Comparison of ENCODE assay signal across 8 cellular contexts in the genomic region with DNA sequence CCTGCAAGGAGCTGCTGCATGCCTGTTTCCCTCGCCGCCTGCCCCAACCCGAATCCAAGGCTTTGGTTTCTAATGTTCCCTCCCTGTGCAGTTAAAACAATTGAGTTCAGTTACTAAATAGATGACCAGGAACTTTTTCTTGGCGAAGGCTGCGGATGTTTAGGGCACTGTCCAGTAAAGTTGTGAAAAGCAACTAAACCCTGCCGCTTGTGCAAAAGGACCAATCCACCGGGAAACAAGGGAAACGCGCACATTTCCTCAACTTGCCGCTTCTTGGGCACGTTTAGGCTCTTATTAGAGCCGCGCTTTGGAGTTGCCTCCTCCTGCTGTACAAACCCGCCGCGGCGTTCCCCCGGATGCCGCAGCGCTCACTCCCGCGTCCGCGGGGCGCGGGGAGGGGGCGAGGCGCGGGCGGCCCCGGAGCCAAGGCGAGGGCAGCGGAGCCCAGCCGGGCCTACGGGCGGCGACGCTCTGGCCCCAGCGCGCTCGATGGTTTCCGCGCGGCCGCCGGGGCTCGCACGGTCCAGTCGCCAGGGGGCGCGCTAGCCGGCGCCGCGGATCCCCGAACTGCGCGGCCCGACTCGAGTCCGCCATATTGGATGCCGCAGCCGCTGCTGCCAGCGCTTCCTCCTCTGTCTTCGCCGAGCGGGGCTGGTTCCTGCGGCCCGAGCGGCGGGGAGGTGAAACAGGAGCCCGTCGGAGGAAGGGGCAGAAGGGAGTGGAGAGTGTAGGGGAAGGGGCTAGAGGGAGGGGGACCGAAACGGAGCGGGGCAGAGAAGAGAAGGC. TPM values are rescaled to one million over a fixed set of nuclear protein-coding genes. Genes with fewer than 3 reads are reported as not detected.
DNase-seq lines count a peak whose midpoint lies in the region; ATAC-seq and TF ChIP-seq lines count a peak whose summit lies in the region.

Gene SCAF8 (plus strand): TSS at position 593 of the 786 bp plus-strand sequence. CDS start 485 bp downstream, outside the sequence.

- peak; percentile 91 for ATAC-seq in omental fat pad (ENCODE audit: low FRiP score)

- TF ChIP-seq CTCF in LNCAP (IDR thresholded peaks at IDR 0.05) (peak; percentile 85), omental fat pad (IDR thresholded peaks at IDR 0.05) (peak in 2 of 3 donors; percentile 61 to 78)

- H3K36me3 Mint-ChIP-seq in activated naive CD4-positive, alpha-beta T cell treated with anti-CD3 and anti-CD28 coated beads, Interleukin-2, amount 10 ng/mL, durations not matched to agents 7 days and 5 days: peaks cover 11% of the 10 kb centered on the region

- peak within 1 kb of the TSS; percentile 91 for H3K27ac Mint-ChIP-seq in activated naive CD4-positive, alpha-beta T cell treated with anti-CD3 and anti-CD28 coated beads, Interleukin-2, amount 10 ng/mL, durations not matched to agents 7 days and 5 days

- H3K4me3 Mint-ChIP-seq in activated naive CD4-positive, alpha-beta T cell treated with anti-CD3 and anti-CD28 coated beads, Interleukin-2, amount 10 ng/mL, durations not matched to agents 7 days and 5 days: peak within 1 kb of the TSS; percentile 89

- DNase-seq in GM04503 (ENCODE audit: low read depth) (peak; percentile 33), H4 (ENCODE audit: low spot score) (peak; percentile 51), SK-N-DZ (ENCODE audit: low spot score) (peak; percentile 77), germinal center (ENCODE audit: low spot score) (peak; percentile 86), omental fat pad (ENCODE audit: low spot score) (peak; percentile 32)
- DNase-seq in activated naive CD4-positive, alpha-beta T cell treated with anti-CD3 and anti-CD28 coated beads, Interleukin-2, amount 10 ng/mL, durations not matched to agents 7 days and 5 days: peak; percentile 82

- H3K9me3 Mint-ChIP-seq in activated naive CD4-positive, alpha-beta T cell treated with anti-CD3 and anti-CD28 coated beads, Interleukin-2, amount 10 ng/mL, durations not matched to agents 7 days and 5 days: no peaks in the 10 kb centered on the region

- H3K27ac ChIP-seq in temporal lobe (ENCODE audit: low read depth, low read length): peak within 1 kb of the TSS; percentile 92

- peaks cover 40% of the 10 kb centered on the region for H3K4me1 Mint-ChIP-seq in activated naive CD4-positive, alpha-beta T cell treated with anti-CD3 and anti-CD28 coated beads, Interleukin-2, amount 10 ng/mL, durations not matched to agents 7 days and 5 days

- no peaks in the 10 kb centered on the region for H3K27me3 Mint-ChIP-seq in activated naive CD4-positive, alpha-beta T cell treated with anti-CD3 and anti-CD28 coated beads, Interleukin-2, amount 10 ng/mL, durations not matched to agents 7 days and 5 days

- CTCF ChIA-PET in activated naive CD4-positive, alpha-beta T cell treated with anti-CD3 and anti-CD28 coated beads, Interleukin-2, amount 10 ng/mL, durations not matched to agents 7 days and 5 days (lab: Charles Lee): no interaction called here

RNA-seq across cellular contexts. Expression of gene SCAF8, which starts in this region (rescaled TPM):
- 10.7 and 13.5 TPM in 2 replicates for total RNA-seq in H4 (2014; rRNA removed; shearing (Covaris generic))
- polyA plus RNA-seq in SK-N-DZ (2014; cell fraction: cytosol; rRNA removed): 24.4 and 25.8 TPM in 2 replicates
- 24.2 and 28.7 TPM in 2 replicates for polyA plus RNA-seq in SK-N-DZ (2014; cell fraction: nucleus; rRNA removed)
- total RNA-seq in omental fat pad: 10 to 100 TPM; 29.5 to 52.8 (median 37.4) TPM
- 63.9 TPM for total RNA-seq in temporal lobe

Comparison
In these comparisons a context has a peak if more than half of its experiments do, and no peak if none do; other contexts are left out.
1. Peak in every context shown above with its lines: DNase-seq, ATAC-seq and H3K27ac ChIP-seq.
2. DNase-seq: peak in every context shown above with its lines; median percentile 86 in germinal center; 82 in activated naive CD4-positive, alpha-beta T cell treated with anti-CD3 and anti-CD28 coated beads, Interleukin-2, amount 10 ng/mL, durations not matched to agents 7 days and 5 days; 77 in SK-N-DZ; 51 in H4; 33 in GM04503; 32 in omental fat pad.